ENCODE assay signal across 7 cellular contexts in the genomic region with DNA sequence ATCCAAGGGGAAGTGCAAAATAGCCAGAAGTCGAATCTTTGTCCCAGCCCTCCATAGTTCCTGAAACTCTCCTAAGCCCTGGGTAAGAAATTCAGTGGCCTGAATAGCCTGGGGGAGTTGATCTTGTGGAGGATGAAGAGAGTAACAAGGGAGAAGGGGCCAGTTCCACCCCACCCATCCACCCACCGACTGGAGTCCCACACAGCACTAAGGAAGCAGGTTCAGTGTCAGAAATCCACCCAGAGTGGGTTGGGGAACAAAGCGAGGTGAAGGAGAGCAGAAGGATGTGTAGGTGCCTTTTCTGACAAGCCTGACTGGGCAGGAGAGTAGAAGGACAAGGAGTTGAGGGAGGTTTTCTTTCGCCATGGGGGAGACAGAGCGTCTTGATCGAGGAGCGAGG.
"Had no signal": no experiment of that assay in that cellular context is flagged by ENCODE, and none has a peak within 500 bp of the region (broad histone marks: within the 10 kb centered on the region; RNA-seq: fewer than 3 reads in every experiment).

No MANE protein-coding gene starts in this region.

- DNase-seq: GDM1 had no signal

- ATAC-seq: GM12878 had no signal

- H3K4me3 ChIP-seq: GM12878 had no signal

- FAIRE-seq: G401.6, GM12878, GM12891, GM12892, GM18507, GM19239 had no signal
